ENCODE assay signal across 1 cellular context in genomic region chr2:69163109-69163508, GRCh38.
TF ChIP-seq lines count a peak whose summit lies in the region.

No MANE protein-coding gene starts in this region.

TF ChIP-seq in HCT116, 20 proteins besides CTCF, POLR2A, EP300 and RAD21 (continued from another document):
- TF ChIP-seq REST (IDR thresholded peaks at IDR 0.05; ENCODE audit: low read depth) (no peak), ELF1 (IDR thresholded peaks at IDR 0.05; ENCODE audit: borderline replicate concordance, low read depth) (no peak), ZFX (IDR thresholded peaks at IDR 0.05) (no peak)
